2 cellular contexts compared by ENCODE assay signal in the genomic region with DNA sequence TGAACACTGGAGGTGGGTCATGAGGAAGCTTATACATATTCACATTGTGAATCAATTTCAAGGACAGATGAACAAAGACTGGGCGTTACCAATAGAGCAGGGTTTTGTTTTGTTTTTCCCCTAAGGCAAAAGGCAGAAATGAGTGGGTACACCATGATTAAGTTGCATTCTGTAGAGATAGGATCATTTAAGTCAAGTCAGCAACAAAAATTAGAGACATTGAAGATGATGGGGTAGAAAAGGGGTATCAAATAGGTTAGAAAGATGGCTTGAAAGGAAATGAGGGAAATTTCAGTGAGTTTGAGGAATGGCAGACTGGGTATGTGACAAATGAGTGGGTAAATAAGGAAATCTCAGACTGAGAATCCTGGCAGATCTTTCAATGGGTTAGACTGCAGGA.
A peak's percentile ranks its signal among the peaks of the same experiment; 100 is the strongest.
TF ChIP-seq lines count a peak whose summit lies in the region.

No MANE protein-coding gene starts in this region.

TF ChIP-seq in HepG2, 621 proteins besides CTCF, POLR2A, EP300 and RAD21:
- TF ChIP-seq, protein P1, sequence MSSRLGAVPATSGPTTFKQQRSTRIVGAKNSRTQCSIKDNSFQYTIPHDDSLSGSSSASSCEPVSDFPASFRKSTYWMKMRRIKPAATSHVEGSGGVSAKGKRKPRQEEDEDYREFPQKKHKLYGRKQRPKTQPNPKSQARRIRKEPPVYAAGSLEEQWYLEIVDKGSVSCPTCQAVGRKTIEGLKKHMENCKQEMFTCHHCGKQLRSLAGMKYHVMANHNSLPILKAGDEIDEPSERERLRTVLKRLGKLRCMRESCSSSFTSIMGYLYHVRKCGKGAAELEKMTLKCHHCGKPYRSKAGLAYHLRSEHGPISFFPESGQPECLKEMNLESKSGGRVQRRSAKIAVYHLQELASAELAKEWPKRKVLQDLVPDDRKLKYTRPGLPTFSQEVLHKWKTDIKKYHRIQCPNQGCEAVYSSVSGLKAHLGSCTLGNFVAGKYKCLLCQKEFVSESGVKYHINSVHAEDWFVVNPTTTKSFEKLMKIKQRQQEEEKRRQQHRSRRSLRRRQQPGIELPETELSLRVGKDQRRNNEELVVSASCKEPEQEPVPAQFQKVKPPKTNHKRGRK (CRISPR knock-in tag; IDR thresholded peaks at IDR 0.05), result no peak
- TF ChIP-seq MAFF (IDR thresholded peaks at IDR 0.05; ENCODE audit: low read depth, low read length) (peak; percentile 52; the same call in 1 of the 2 replicates), MAFK (conservative IDR thresholded peaks at IDR 0.05 in 1 of 2, IDR thresholded peaks at IDR 0.05 in 1 of 2; ENCODE audit: low read length in 2 of 2) (peak; percentile 53 to 57), ZSCAN20 (CRISPR knock-in tag; IDR thresholded peaks at IDR 0.05; ENCODE audit: borderline replicate concordance) (no peak), ZNF530 (CRISPR knock-in tag; IDR thresholded peaks at IDR 0.05; ENCODE audit: low read depth) (no peak), ZNF652 (CRISPR knock-in tag; IDR thresholded peaks at IDR 0.05; ENCODE audit: borderline replicate concordance, low read depth) (no peak), SRSF4 (IDR thresholded peaks at IDR 0.05; ENCODE audit: low read depth, low read length, poor library complexity, severe bottlenecking) (no peak), IRF2 (CRISPR knock-in tag; IDR thresholded peaks at IDR 0.05) (no peak), ZC3H13 (CRISPR knock-in tag; IDR thresholded peaks at IDR 0.05) (no peak)

TF ChIP-seq in K562, 482 proteins besides CTCF, POLR2A, EP300 and RAD21:
- TF ChIP-seq ZNF316 (IDR thresholded peaks at IDR 0.05), result peak; percentile 91
- TF ChIP-seq C11orf30 (IDR thresholded peaks at IDR 0.05; ENCODE audit: low read depth), result peak; percentile 84
- TF ChIP-seq ZBTB5 (IDR thresholded peaks at IDR 0.05), result no peak
- TF ChIP-seq MAFF (IDR thresholded peaks at IDR 0.05; ENCODE audit: low read length), result 0 out of 2 replicates have a peak, but pooled peaks have one; percentile 20
- peak; percentile 66; the same call in 1 of the 2 replicates for TF ChIP-seq MAFG (tag; conservative IDR thresholded peaks at IDR 0.05)
- TF ChIP-seq MAFK (IDR thresholded peaks at IDR 0.05; ENCODE audit: low read length), result 0 out of 2 replicates have a peak, but pooled peaks have one; percentile 20
TF ChIP-seq in K562: peak in this region for 5.
